Comparison of ENCODE assay signal across 17 cellular contexts in the genomic region with DNA sequence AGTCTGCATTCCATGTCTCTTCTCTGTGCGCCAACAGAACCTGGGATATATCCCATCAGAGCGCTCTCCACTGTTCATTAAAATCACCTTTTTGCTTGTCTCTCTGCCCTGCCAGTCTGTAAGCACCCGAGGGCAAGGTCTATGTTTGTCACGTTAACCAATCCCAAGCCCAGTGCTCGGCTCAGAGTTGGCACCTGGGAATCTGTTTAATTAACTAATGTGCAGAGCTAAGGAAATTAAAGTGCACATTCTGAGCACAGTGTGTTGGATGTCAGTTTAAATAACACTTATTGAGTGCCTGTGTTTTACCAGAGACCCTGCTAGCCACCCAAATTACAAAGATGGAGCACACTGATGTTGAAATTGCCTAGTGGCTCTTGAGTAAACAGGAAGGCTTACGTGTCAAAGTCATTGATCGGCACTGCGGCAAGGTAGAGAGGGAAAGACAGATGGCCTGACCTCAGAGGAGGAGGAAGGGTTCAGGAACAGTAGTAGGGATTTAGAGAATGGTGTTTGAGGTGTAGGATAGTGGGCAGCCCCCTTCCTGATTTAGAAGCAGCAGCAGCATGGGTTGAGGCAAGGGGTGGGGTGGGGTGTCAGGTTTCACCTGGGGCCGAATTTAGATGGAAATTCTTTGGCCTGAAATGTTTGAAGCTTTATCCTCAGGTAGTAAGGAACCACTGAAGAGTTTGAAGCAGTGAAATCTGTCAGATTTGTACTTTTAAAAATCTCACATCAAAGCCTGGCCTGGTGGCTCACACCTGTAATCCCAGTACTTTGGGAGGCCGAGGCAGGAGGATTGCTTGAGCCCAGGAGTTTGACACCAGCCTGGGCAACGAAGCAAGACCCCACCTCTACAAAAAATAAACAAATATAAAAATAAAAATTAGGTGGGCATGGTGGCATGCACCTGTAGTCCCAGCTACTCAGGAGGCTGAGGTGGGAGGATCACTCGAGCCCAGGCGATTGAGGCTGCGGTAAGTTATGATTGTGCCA. TPM values are rescaled to one million over a fixed set of nuclear protein-coding genes. Genes with fewer than 3 reads are reported as not detected.
DNase-seq lines count a peak whose midpoint lies in the region; ATAC-seq and TF ChIP-seq lines count a peak whose summit lies in the region.
"Had no signal": no experiment of that assay in that cellular context is flagged by ENCODE, and none has a peak within 500 bp of the region (broad histone marks: within the 10 kb centered on the region; RNA-seq: fewer than 3 reads in every experiment).

No MANE protein-coding gene starts in this region.

- TF ChIP-seq CTCF in type B pancreatic cell (conservative IDR thresholded peaks at IDR 0.05) = no peak

- H3K36me3 Mint-ChIP-seq in type B pancreatic cell = peaks cover 12% of the 10 kb centered on the region

- no peaks in the 10 kb centered on the region for H3K9me3 Mint-ChIP-seq in type B pancreatic cell

- H3K27ac ChIP-seq in iPS-20b (ENCODE audit: low read length) = peak overlapping the region; percentile 48
- H3K27ac ChIP-seq: colonic mucosa, testis had no signal

- peaks cover 10% of the 10 kb centered on the region for H3K4me1 Mint-ChIP-seq in type B pancreatic cell (ENCODE audit: unreplicated experiment)

- no peak for ATAC-seq in GM21619 (IDR thresholded peaks at IDR 0.05; ENCODE audit: unreplicated experiment)

- H3K27me3 Mint-ChIP-seq in type B pancreatic cell = no peaks in the 10 kb centered on the region

- peak; percentile 38 for DNase-seq in NCI-H748 (lab: John Stamatoyannopoulos, UW; ENCODE audit: unreplicated experiment)
- DNase-seq in NCI-H748 treated with DMSO at 0.1 percent for 48 hours (lab: John Stamatoyannopoulos, UW) = no peak
- peak; percentile 93 for DNase-seq in NCI-H82 (lab: John Stamatoyannopoulos, UW)
- DNase-seq in type B pancreatic cell (ENCODE audit: extremely low spot score, unreplicated experiment) = no peak
- no peak for DNase-seq in SKM-1 treated with dmso at 0.1 percent for 144 hours (lab: John Stamatoyannopoulos, UW; ENCODE audit: unreplicated experiment)
- no peak for DNase-seq in T1000 (lab: John Stamatoyannopoulos, UW)
- DNase-seq: ACHN; activated CD4-positive, CD25-positive, alpha-beta regulatory T cell treated with anti-CD3 and anti-CD28 coated beads, Interleukin-2, amount 50 U/mL, for 72 hours; activated T-cell treated with anti-CD3 and anti-CD28 coated beads, Interleukin-2, amount 50 U/mL, for 1 hour; colonic mucosa; hippocampal formation; mammary epithelial cell; NCI-H1694; testis had no signal

- H3K4me3 Mint-ChIP-seq in type B pancreatic cell = peak overlapping the region; percentile 23

- no peaks in the 10 kb centered on the region for H3K36me3 ChIP-seq in iPS-20b (ENCODE audit: insufficient read depth, low read depth, low read length)
- H3K36me3 ChIP-seq: colonic mucosa had no signal

- no peaks in the 10 kb centered on the region for H3K9me3 ChIP-seq in iPS-20b (ENCODE audit: insufficient read depth, low read depth, low read length)
- H3K9me3 ChIP-seq: colonic mucosa, testis had no signal

- peaks cover 9% of the 10 kb centered on the region for H3K4me1 ChIP-seq in iPS-20b (ENCODE audit: insufficient read depth, low read length)
- H3K4me1 ChIP-seq: colonic mucosa, testis had no signal

- H3K27me3 ChIP-seq in iPS-20b (ENCODE audit: insufficient read depth, low read length) = no peaks in the 10 kb centered on the region
- H3K27me3 ChIP-seq: colonic mucosa, testis had no signal

- peak overlapping the region; percentile 56; the same call in 1 of the 2 replicates for H3K9ac ChIP-seq in iPS-20b (ENCODE audit: low read depth, low read length)

- H3K27ac Mint-ChIP-seq in type B pancreatic cell = peak overlapping the region; percentile 79

- H3K4me3 ChIP-seq in iPS-20b (ENCODE audit: low read length) = peak overlapping the region; percentile 31; the same call in 1 of the 2 replicates
- H3K4me3 ChIP-seq: colonic mucosa, testis had no signal

RNA-seq across cellular contexts. Expression of gene ARMH1, which starts 7.7 kb away (rescaled TPM):
- total RNA-seq in type B pancreatic cell (ENCODE audit: low replicate concordance) = 5.5 and 11.6 TPM in 2 replicates

RNA-seq across cellular contexts. Expression of gene TMEM53, which starts 7.9 kb away (rescaled TPM):
- 6.6 and 9.1 TPM in 2 replicates for total RNA-seq in type B pancreatic cell (ENCODE audit: low replicate concordance)

RNA-seq across cellular contexts. Expression of gene RNU5D-1, which starts 48.8 kb away (rescaled TPM):
- total RNA-seq in type B pancreatic cell (ENCODE audit: low replicate concordance) = not detected in 2 replicates
- total RNA-seq: colonic mucosa, mammary epithelial cell, osteocyte, testis had no signal

RNA-seq across cellular contexts. Expression of gene KIF2C, which starts 57.4 kb away (rescaled TPM):
- 17.4 and 56.5 TPM in 2 replicates for total RNA-seq in type B pancreatic cell (ENCODE audit: low replicate concordance)

Comparison
In these comparisons a context has a peak if more than half of its experiments do, and no peak if none do; other contexts are left out.
1. DNase-seq: peak in NCI-H748 (single experiment) and NCI-H82 (single experiment); none in NCI-H748 treated with DMSO at 0.1 percent for 48 hours (single experiment), type B pancreatic cell (single experiment), SKM-1 treated with dmso at 0.1 percent for 144 hours (single experiment) and T1000 (single experiment).